In genomic region chr12:46134852-46135251, GRCh38 we compare ENCODE assay signal across 16 cellular contexts.
DNase-seq lines count a peak whose midpoint lies in the region; ATAC-seq and TF ChIP-seq lines count a peak whose summit lies in the region.
"Had no signal": no experiment of that assay in that cellular context is flagged by ENCODE, and none has a peak within 500 bp of the region (broad histone marks: within the 10 kb centered on the region; RNA-seq: fewer than 3 reads in every experiment).

No MANE protein-coding gene starts in this region.

- H3K23ac ChIP-seq in mesendoderm (ENCODE audit: low read length) = no peak overlapping the region

- no peaks in the 10 kb centered on the region for H3K27me3 Mint-ChIP-seq in type B pancreatic cell
- peaks cover 5% of the 10 kb centered on the region for H3K27me3 Mint-ChIP-seq in activated T-helper 17 cell treated with anti-CD3 and anti-CD28 coated beads, Interleukin-2, amount 50 U/mL, for 72 hours

- H3K27ac ChIP-seq in lower lobe of right lung (peak overlapping the region; percentile 9), parathyroid adenoma (no peak overlapping the region), mesendoderm (ENCODE audit: low read depth, low read length) (no peak overlapping the region)
- H3K27ac ChIP-seq: BLaER1 treated with 17β-estradiol and CSF1 and Interleukin-3, amounts not matched to agents 10 nM and 100 nM had no signal

- intact Hi-C loops in lower lobe of right lung (cut with DNase I) = no loop called here

- H2AFZ ChIP-seq in parathyroid adenoma = peak overlapping the region; percentile 56

- H3K18ac ChIP-seq in mesendoderm (ENCODE audit: low read length) = no peak overlapping the region

- DNase-seq in DMS114 treated with DMSO at 0.1 percent for 48 hours (lab: John Stamatoyannopoulos, UW; ENCODE audit: unreplicated experiment) = peak; percentile 88
- no peak for DNase-seq in lower lobe of right lung
- DNase-seq in type B pancreatic cell (ENCODE audit: extremely low spot score, unreplicated experiment) = no peak
- no peak for DNase-seq in mesendoderm
- no peak for DNase-seq in NCI-H2227 treated with DMSO at 0.1 percent for 48 hours (lab: John Stamatoyannopoulos, UW)
- DNase-seq: CD8-positive, alpha-beta T cell; DMS 273 treated with DMSO at 0.1 percent for 48 hours; GDM1; GOT3; H7; IMR-90 had no signal

- no peak overlapping the region for H2BK120ac ChIP-seq in mesendoderm (ENCODE audit: low read depth, low read length)

- H2BK5ac ChIP-seq in mesendoderm (ENCODE audit: low read length) = no peak overlapping the region

- no peak overlapping the region for H3K4me3 Mint-ChIP-seq in type B pancreatic cell
- no peak overlapping the region for H3K4me3 Mint-ChIP-seq in activated T-helper 17 cell treated with anti-CD3 and anti-CD28 coated beads, Interleukin-2, amount 50 U/mL, for 72 hours
- H3K4me3 Mint-ChIP-seq: B cell; CD8-positive, alpha-beta T cell had no signal

- ATAC-seq in lower lobe of right lung = no peak
- ATAC-seq in activated T-helper 17 cell treated with anti-CD3 and anti-CD28 coated beads, Interleukin-2, amount 50 U/mL, for 72 hours (replicated peaks) = no peak
- ATAC-seq: CD8-positive, alpha-beta T cell; HCT116 had no signal

- H3K36me3 ChIP-seq in lower lobe of right lung (no peaks in the 10 kb centered on the region), parathyroid adenoma (ENCODE audit: control insufficient read depth, insufficient read depth, low read length) (no peaks in the 10 kb centered on the region), mesendoderm (ENCODE audit: control insufficient read depth, insufficient read depth, low read length) (no peaks in the 10 kb centered on the region)
- H3K36me3 ChIP-seq: BLaER1 treated with 17β-estradiol and CSF1 and Interleukin-3, amounts not matched to agents 10 nM and 100 nM had no signal

- no peaks in the 10 kb centered on the region for H3K36me3 Mint-ChIP-seq in type B pancreatic cell
- H3K36me3 Mint-ChIP-seq in activated T-helper 17 cell treated with anti-CD3 and anti-CD28 coated beads, Interleukin-2, amount 50 U/mL, for 72 hours (ENCODE audit: low read depth) = no peaks in the 10 kb centered on the region
- H3K36me3 Mint-ChIP-seq: CD8-positive, alpha-beta T cell had no signal

- peaks cover 7% of the 10 kb centered on the region for H3K4me1 Mint-ChIP-seq in type B pancreatic cell (ENCODE audit: unreplicated experiment)
- H3K4me1 Mint-ChIP-seq in activated T-helper 17 cell treated with anti-CD3 and anti-CD28 coated beads, Interleukin-2, amount 50 U/mL, for 72 hours = no peaks in the 10 kb centered on the region
- H3K4me1 Mint-ChIP-seq: B cell had no signal

- TF ChIP-seq CTCF in lower lobe of right lung (IDR thresholded peaks at IDR 0.05) = no peak
- no peak for TF ChIP-seq CTCF in parathyroid adenoma (IDR thresholded peaks at IDR 0.05)
- no peak for TF ChIP-seq CTCF in type B pancreatic cell (conservative IDR thresholded peaks at IDR 0.05)

- H3K79me1 ChIP-seq in mesendoderm (ENCODE audit: low read length) = no peaks in the 10 kb centered on the region

- no peak overlapping the region for H4K5ac ChIP-seq in mesendoderm (ENCODE audit: low read length)

- no peak overlapping the region for H3K4me3 ChIP-seq in lower lobe of right lung
- H3K4me3 ChIP-seq in parathyroid adenoma (ENCODE audit: low read depth, low read length) = no peak overlapping the region
- H3K4me3 ChIP-seq in mesendoderm (ENCODE audit: low read length) = no peak overlapping the region
- H3K4me3 ChIP-seq: BLaER1 treated with 17β-estradiol and CSF1 and Interleukin-3, amounts not matched to agents 10 nM and 100 nM had no signal

- no peaks in the 10 kb centered on the region for H3K9me3 Mint-ChIP-seq in type B pancreatic cell
- no peaks in the 10 kb centered on the region for H3K9me3 Mint-ChIP-seq in activated T-helper 17 cell treated with anti-CD3 and anti-CD28 coated beads, Interleukin-2, amount 50 U/mL, for 72 hours
- H3K9me3 Mint-ChIP-seq: CD8-positive, alpha-beta T cell had no signal

- no peak overlapping the region for H3K56ac ChIP-seq in mesendoderm (ENCODE audit: low read length)

- H3K9me3 ChIP-seq in lower lobe of right lung (no peaks in the 10 kb centered on the region), parathyroid adenoma (ENCODE audit: control insufficient read depth, low read length) (no peaks in the 10 kb centered on the region)
- H3K9me3 ChIP-seq: BLaER1 treated with 17β-estradiol and CSF1 and Interleukin-3, amounts not matched to agents 10 nM and 100 nM had no signal

- H3K27me3 ChIP-seq in lower lobe of right lung (ENCODE audit: low read depth) (no peaks in the 10 kb centered on the region), parathyroid adenoma (ENCODE audit: control insufficient read depth, insufficient read depth, low read length) (no peaks in the 10 kb centered on the region), mesendoderm (ENCODE audit: insufficient read depth, low read length, poor library complexity) (no peaks in the 10 kb centered on the region)
- H3K27me3 ChIP-seq: BLaER1 treated with 17β-estradiol and CSF1 and Interleukin-3, amounts not matched to agents 10 nM and 100 nM had no signal

- no peak overlapping the region for H3K4me2 ChIP-seq in parathyroid adenoma (ENCODE audit: low read length)
- H3K4me2 ChIP-seq in mesendoderm (ENCODE audit: low read length) = no peak overlapping the region
- H3K4me2 ChIP-seq: BLaER1 treated with 17β-estradiol and CSF1 and Interleukin-3, amounts not matched to agents 10 nM and 100 nM had no signal

- H3K9ac ChIP-seq in parathyroid adenoma (no peak overlapping the region), mesendoderm (ENCODE audit: low read length) (no peak overlapping the region)
- H3K9ac ChIP-seq: BLaER1 treated with 17β-estradiol and CSF1 and Interleukin-3, amounts not matched to agents 10 nM and 100 nM had no signal

- no peak overlapping the region for H2AK5ac ChIP-seq in mesendoderm (ENCODE audit: low read length)

- H2BK15ac ChIP-seq in mesendoderm (replicated peaks; ENCODE audit: low read depth) = no peak overlapping the region

- H3K4ac ChIP-seq in mesendoderm (ENCODE audit: low read depth, low read length) = no peak overlapping the region

- peak overlapping the region; percentile 78 for H3K27ac Mint-ChIP-seq in type B pancreatic cell
- no peak overlapping the region for H3K27ac Mint-ChIP-seq in activated T-helper 17 cell treated with anti-CD3 and anti-CD28 coated beads, Interleukin-2, amount 50 U/mL, for 72 hours
- H3K27ac Mint-ChIP-seq: B cell; CD8-positive, alpha-beta T cell had no signal

- H3K4me1 ChIP-seq in lower lobe of right lung (no peaks in the 10 kb centered on the region), parathyroid adenoma (peaks cover 6% of the 10 kb centered on the region), mesendoderm (ENCODE audit: control insufficient read depth, low read depth, low read length) (no peaks in the 10 kb centered on the region)
- H3K4me1 ChIP-seq: BLaER1 treated with 17β-estradiol and CSF1 and Interleukin-3, amounts not matched to agents 10 nM and 100 nM had no signal

- H3K79me2 ChIP-seq in parathyroid adenoma = no peaks in the 10 kb centered on the region
- no peaks in the 10 kb centered on the region for H3K79me2 ChIP-seq in mesendoderm (ENCODE audit: control insufficient read depth, insufficient read depth, low read length)

- no peak overlapping the region for H4K8ac ChIP-seq in mesendoderm (ENCODE audit: low read depth, low read length)
